Comparison of ENCODE assay signal across 1 cellular context in the genomic region with DNA sequence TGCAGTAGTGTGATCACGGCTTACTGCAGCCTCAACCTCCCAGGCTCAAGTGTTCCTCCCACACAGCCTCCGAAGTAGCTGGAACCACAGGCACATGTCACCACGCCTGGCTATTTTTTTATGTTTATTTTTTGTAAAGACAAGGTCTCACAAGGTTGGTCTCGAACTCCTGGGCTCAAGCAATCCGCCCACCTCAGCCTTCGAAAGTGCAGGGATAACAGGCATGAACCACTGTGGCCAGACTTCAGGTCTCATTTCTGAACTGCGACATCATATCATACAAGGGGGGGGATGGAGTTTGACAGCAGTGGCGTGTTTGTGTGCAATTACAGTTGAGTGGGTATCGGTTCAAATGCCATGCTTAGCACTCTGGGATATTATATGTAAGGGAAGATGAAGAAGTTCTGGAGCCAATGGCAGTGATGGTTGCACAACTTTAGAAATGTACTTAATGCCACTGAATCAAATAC.
TF ChIP-seq lines count a peak whose summit lies in the region.

No MANE protein-coding gene starts in this region.

TF ChIP-seq in HEK293, 187 proteins besides CTCF, POLR2A, EP300 and RAD21 (continued from another document):
- no peak for TF ChIP-seq REPIN1 (tag by site-specific recombination; IDR thresholded peaks at IDR 0.05; ENCODE audit: low read depth)
- TF ChIP-seq ZFP69B (tag by site-specific recombination; IDR thresholded peaks at IDR 0.05): no peak
- peak; percentile 91 for TF ChIP-seq ZNF362 (tag by site-specific recombination; IDR thresholded peaks at IDR 0.05)
- TF ChIP-seq ZNF37A (tag by site-specific recombination; IDR thresholded peaks at IDR 0.05): no peak
- TF ChIP-seq ZNF350 (tag by site-specific recombination; IDR thresholded peaks at IDR 0.05): no peak
